8 cellular contexts compared by ENCODE assay signal in the genomic region with DNA sequence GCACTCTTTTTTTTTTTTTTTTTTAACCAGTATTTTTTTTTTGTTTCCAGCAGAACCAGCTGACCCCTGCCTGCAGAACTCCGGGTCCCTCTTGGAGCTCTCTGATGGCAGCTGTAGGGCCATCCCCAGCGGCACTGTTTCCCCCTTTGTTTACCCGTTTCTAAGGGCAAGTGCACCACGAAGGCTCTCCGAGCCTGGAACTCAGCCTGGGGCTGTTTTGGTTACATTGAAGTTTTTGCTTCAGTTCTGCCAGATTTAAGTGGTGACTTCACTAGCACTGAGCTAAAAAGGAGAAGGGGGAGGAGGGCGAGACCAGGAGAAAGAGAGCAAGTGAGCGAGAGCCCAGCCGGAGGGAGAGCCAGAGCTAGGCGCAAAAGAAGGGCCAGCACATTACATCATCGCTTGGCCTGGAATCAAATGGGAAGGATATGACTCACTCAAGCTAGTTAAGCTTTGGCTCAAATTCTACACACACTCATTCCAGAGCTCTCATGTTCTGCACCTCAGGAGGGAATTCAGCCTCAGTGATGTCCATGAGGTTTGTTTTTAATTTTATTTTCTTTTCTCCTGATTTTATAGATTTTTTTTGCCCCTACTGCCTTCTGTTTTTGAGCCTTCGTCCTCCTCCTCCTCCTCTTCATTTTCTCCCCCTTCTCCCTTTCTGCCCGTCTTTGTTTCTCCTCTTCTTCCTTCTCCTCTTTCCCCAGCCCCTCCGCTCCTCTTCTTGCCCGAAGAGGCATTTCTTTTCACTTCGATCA.
DNase-seq lines count a peak whose midpoint lies in the region; ATAC-seq, FAIRE-seq and TF ChIP-seq lines count a peak whose summit lies in the region.

No MANE protein-coding gene starts in this region.

- 1 to 2% methylated on average over 15 of the region's 15 CpGs for WGBS in lower leg skin, 2 donors

- peak; percentile 99 for FAIRE-seq in endometrium (lab: Jason Lieb, UNC)

- H3K36me3 ChIP-seq in stomach smooth muscle (ENCODE audit: control insufficient read depth in 2 of 2, insufficient read depth in 2 of 2, low read length in 2 of 2) (no peaks in the 10 kb centered on the region), MM.1S (replicated peaks; ENCODE audit: insufficient read depth, low read length) (no peaks in the 10 kb centered on the region)

- H3K9me2 ChIP-seq in MM.1S (replicated peaks; ENCODE audit: insufficient read depth, low read length): no peaks in the 10 kb centered on the region

- in situ Hi-C loops in KBM-7 (cut with MboI; ENCODE audit: low pct_unique_long_range_greater_than_20kb, low sequenced_read_pairs): no loop called here

- H3K27me3 ChIP-seq in stomach smooth muscle (ENCODE audit: control insufficient read depth in 1 of 2, insufficient read depth in 2 of 2, low read length in 2 of 2) (no peaks in the 10 kb centered on the region), MM.1S (replicated peaks; ENCODE audit: insufficient read depth, low read length) (no peaks in the 10 kb centered on the region)

- H3K79me2 ChIP-seq in MM.1S (ENCODE audit: low read length): no peaks in the 10 kb centered on the region

- no peak overlapping the region for H2AFZ ChIP-seq in MM.1S (ENCODE audit: low read length)

- H3K4me3 ChIP-seq in lower leg skin (ENCODE audit: low read depth, poor library complexity, severe bottlenecking): peak overlapping the region; percentile 20
- H3K4me3 ChIP-seq in stomach smooth muscle (ENCODE audit: low read length in 2 of 2): peak overlapping the region; percentile 57 to 77
- H3K4me3 ChIP-seq in MM.1S (ENCODE audit: low read length): no peak overlapping the region

- peak overlapping the region; percentile 87 for H3K27ac ChIP-seq in stomach smooth muscle (ENCODE audit: low read length)
- no peak overlapping the region for H3K27ac ChIP-seq in MM.1S (ENCODE audit: low read length)

- H3K4me1 ChIP-seq in stomach smooth muscle (ENCODE audit: control insufficient read depth, insufficient read depth, low read length): peaks cover 22% of the 10 kb centered on the region
- no peaks in the 10 kb centered on the region for H3K4me1 ChIP-seq in MM.1S (ENCODE audit: low read length)

- no peak overlapping the region for H3K4me2 ChIP-seq in MM.1S (ENCODE audit: low read depth, low read length)

- ATAC-seq in GM19452 (IDR thresholded peaks at IDR 0.05; ENCODE audit: unreplicated experiment): peak; percentile 59

- H3F3A ChIP-seq in MM.1S (ENCODE audit: insufficient read depth, low read length): no peaks in the 10 kb centered on the region

- intact Hi-C loops in lower leg skin (cut with DNase I; ENCODE audit: low total_unique reads): no loop called here

- H4K20me1 ChIP-seq in MM.1S (ENCODE audit: insufficient read depth, low read length): no peaks in the 10 kb centered on the region

- no peak for TF ChIP-seq POLR2A in lower leg skin (IDR thresholded peaks at IDR 0.05)

- DNase-seq in AG09319 (ENCODE audit: extremely low read depth, low read depth) (peak; percentile 96), KBM-7 (peak; percentile 89), SHP77 treated with DMSO at 0.1 percent for 48 hours (lab: John Stamatoyannopoulos, UW) (peak; percentile 99), lower leg skin (ENCODE audit: low spot score in 2 of 2) (peak; percentile 96 to 97), MM.1S (no peak)

- H3K9ac ChIP-seq in stomach smooth muscle (ENCODE audit: low read length in 2 of 2): peak overlapping the region; percentile 84 to 86
- H3K9ac ChIP-seq in MM.1S (ENCODE audit: low read length): no peak overlapping the region

- TF ChIP-seq CTCF in AG09319 (IDR thresholded peaks at IDR 0.05; ENCODE audit: low read depth, low read length): no peak
- no peak for TF ChIP-seq CTCF in lower leg skin (IDR thresholded peaks at IDR 0.05)
- no peak for TF ChIP-seq CTCF in MM.1S (IDR thresholded peaks at IDR 0.05; ENCODE audit: low read length)

- H3K9me3 ChIP-seq in stomach smooth muscle (ENCODE audit: control insufficient read depth in 2 of 2, low read length in 2 of 2) (no peaks in the 10 kb centered on the region), MM.1S (replicated peaks; ENCODE audit: insufficient read depth, low read length) (no peaks in the 10 kb centered on the region)
